ENCODE assay signal across 1 cellular context in genomic region chr19:38377052-38377451, GRCh38.
TF ChIP-seq lines count a peak whose summit lies in the region.

No MANE protein-coding gene starts in this region.

TF ChIP-seq in HEK293, 187 proteins besides CTCF, POLR2A, EP300 and RAD21 (continued from another document):
- peak; percentile 40; the same call in 1 of the 2 replicates for TF ChIP-seq SCRT2 (tag by site-specific recombination; IDR thresholded peaks at IDR 0.05)
- no peak for TF ChIP-seq ZFP3 (tag by site-specific recombination; IDR thresholded peaks at IDR 0.05; ENCODE audit: low read depth)
